In the genomic region with DNA sequence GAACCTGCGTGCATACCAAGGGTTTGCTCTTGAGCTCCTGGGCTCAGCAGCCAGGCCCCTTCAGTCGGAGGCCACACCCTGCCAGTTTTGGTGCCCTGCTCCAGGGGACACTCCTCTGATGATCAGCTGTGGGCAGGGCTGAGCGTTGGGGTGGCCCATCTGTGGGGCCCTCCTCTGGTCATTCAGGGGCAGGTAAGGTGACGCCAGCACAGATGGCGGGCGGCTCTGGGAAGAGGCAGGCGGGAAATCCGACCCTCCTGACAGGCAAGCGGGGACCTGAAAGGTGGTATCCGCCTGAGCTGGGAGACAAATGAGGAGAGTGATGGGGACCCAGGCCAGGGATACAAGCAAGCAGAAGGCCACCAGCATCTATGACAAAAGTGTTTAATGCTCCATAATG, we compare ENCODE assay signal across 21 cellular contexts. TPM values are rescaled to one million over a fixed set of nuclear protein-coding genes. Genes with fewer than 3 reads are reported as not detected.
"Had no signal": no experiment of that assay in that cellular context is flagged by ENCODE, and none has a peak within 500 bp of the region (broad histone marks: within the 10 kb centered on the region; RNA-seq: fewer than 3 reads in every experiment).

No MANE protein-coding gene starts in this region.

- H3K36me3 ChIP-seq: cardiac muscle cell, prostate gland had no signal

- H3K27me3 Mint-ChIP-seq: activated B cell treated with CpG ODN at 0.5 μM for 24 hours; activated CD8-positive, alpha-beta T cell treated with anti-CD3 and anti-CD28 coated beads for 36 hours; stimulated activated naive CD8-positive, alpha-beta T cell treated with anti-CD3 and anti-CD28 coated beads, Interleukin-15, Interleukin-2, amounts not matched to agents 100 ng/mL and 50 ng/mL, for 24 hours had no signal

- H3K4me3 Mint-ChIP-seq: activated B cell treated with CpG ODN at 0.5 μM for 24 hours; activated CD8-positive, alpha-beta T cell treated with anti-CD3 and anti-CD28 coated beads for 36 hours; activated T-cell treated with anti-CD3 and anti-CD28 coated beads, Interleukin-2, amount 50 U/mL, for 72 hours; memory B cell; stimulated activated naive CD8-positive, alpha-beta T cell treated with anti-CD3 and anti-CD28 coated beads, Interleukin-15, Interleukin-2, amounts not matched to agents 100 ng/mL and 50 ng/mL, for 24 hours; type B pancreatic cell had no signal

- ATAC-seq: activated CD8-positive, alpha-beta T cell treated with anti-CD3 and anti-CD28 coated beads for 36 hours; activated T-cell treated with anti-CD3 and anti-CD28 coated beads, Interleukin-2, amount 50 U/mL, for 72 hours; esophagus mucosa; mucosa of descending colon; right cardiac atrium had no signal

- H3K27ac ChIP-seq: left ventricle myocardium inferior, prostate gland had no signal

- H3K27ac Mint-ChIP-seq: activated B cell treated with CpG ODN at 0.5 μM for 24 hours; activated CD8-positive, alpha-beta T cell treated with anti-CD3 and anti-CD28 coated beads for 36 hours; activated T-cell treated with anti-CD3 and anti-CD28 coated beads, Interleukin-2, amount 50 U/mL, for 72 hours had no signal

- H3K4me3 ChIP-seq: cardiac muscle cell, left ventricle myocardium inferior, mucosa of descending colon, prostate gland had no signal

- DNase-seq: activated B cell treated with CpG ODN at 0.5 μM for 24 hours; activated CD4-positive, alpha-beta T cell treated with anti-CD3 and anti-CD28 coated beads for 48 hours; activated CD8-positive, alpha-beta T cell treated with anti-CD3 and anti-CD28 coated beads for 36 hours; activated gamma-delta T cell treated with Interleukin-2 at 50 U/mL for 16 hours; activated T-cell treated with anti-CD3 and anti-CD28 coated beads, Interleukin-2, amount 50 U/mL, for 72 hours; hypothalamus; kidney; left ventricle myocardium inferior; mucosa of descending colon; right cardiac atrium; small intestine; stimulated activated CD4-positive, alpha-beta T cell treated with anti-CD3 and anti-CD28 coated beads, Interleukin-4, amount 100 ng/mL, for 24 hours; stimulated activated CD8-positive, alpha-beta memory T cell treated with anti-CD3 and anti-CD28 coated beads, Interleukin-4, amount 100 ng/mL, for 48 hours; T-helper 2 cell had no signal

- H3K9me3 ChIP-seq: left ventricle myocardium inferior, mucosa of descending colon, prostate gland had no signal

- H3K27me3 ChIP-seq: cardiac muscle cell had no signal

- FAIRE-seq: kidney, small intestine had no signal

- H3K36me3 Mint-ChIP-seq: memory B cell had no signal

- H3K9me3 Mint-ChIP-seq: activated B cell treated with CpG ODN at 0.5 μM for 24 hours; activated CD8-positive, alpha-beta T cell treated with anti-CD3 and anti-CD28 coated beads for 36 hours; activated T-cell treated with anti-CD3 and anti-CD28 coated beads, Interleukin-2, amount 50 U/mL, for 72 hours; memory B cell; nephron; stimulated activated naive CD8-positive, alpha-beta T cell treated with anti-CD3 and anti-CD28 coated beads, Interleukin-15, Interleukin-2, amounts not matched to agents 100 ng/mL and 50 ng/mL, for 24 hours; type B pancreatic cell had no signal

RNA-seq across cellular contexts. Expression of a gene that starts 29.2 kb away (rescaled TPM):
- total RNA-seq: activated B cell treated with CpG ODN at 0.5 μM for 24 hours had no signal
